1 cellular context compared by ENCODE assay signal in the genomic region with DNA sequence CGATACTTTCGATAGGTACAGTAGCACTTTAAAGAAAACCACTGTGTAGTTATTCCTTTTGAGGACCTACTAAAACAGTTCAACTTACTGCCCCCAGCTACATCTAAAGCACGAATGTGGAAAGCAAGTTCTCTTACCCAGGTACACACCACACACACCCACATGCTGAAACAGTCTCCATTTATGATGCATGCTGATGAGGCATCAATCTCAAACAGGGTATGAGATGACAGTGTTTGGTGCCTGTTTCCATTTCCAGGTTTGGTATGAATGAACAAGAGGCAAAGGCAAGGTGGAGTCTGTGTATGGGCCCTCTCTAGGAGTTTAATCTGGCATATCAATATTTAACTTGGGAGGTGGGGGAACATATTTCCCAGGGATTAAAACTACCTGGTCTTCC.
TF ChIP-seq lines count a peak whose summit lies in the region.

No MANE protein-coding gene starts in this region.

TF ChIP-seq in A549, 52 proteins besides CTCF, POLR2A, EP300 and RAD21:
- TF ChIP-seq POLR2AphosphoS2 (conservative IDR thresholded peaks at IDR 0.05; ENCODE audit: low read length): no peak
- TF ChIP-seq, protein P1, sequence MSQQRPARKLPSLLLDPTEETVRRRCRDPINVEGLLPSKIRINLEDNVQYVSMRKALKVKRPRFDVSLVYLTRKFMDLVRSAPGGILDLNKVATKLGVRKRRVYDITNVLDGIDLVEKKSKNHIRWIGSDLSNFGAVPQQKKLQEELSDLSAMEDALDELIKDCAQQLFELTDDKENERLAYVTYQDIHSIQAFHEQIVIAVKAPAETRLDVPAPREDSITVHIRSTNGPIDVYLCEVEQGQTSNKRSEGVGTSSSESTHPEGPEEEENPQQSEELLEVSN (IDR thresholded peaks at IDR 0.05; ENCODE audit: borderline replicate concordance, low read depth): no peak
- no peak for TF ChIP-seq CBX2 (IDR thresholded peaks at IDR 0.05; ENCODE audit: borderline replicate concordance, low read depth)
- no peak for TF ChIP-seq BHLHE40 (IDR thresholded peaks at IDR 0.05; ENCODE audit: low read depth, low read length)
- TF ChIP-seq EHF (CRISPR knock-in tag; IDR thresholded peaks at IDR 0.05): no peak
- no peak for TF ChIP-seq ZC3H11A (IDR thresholded peaks at IDR 0.05)
- TF ChIP-seq, protein P2, sequence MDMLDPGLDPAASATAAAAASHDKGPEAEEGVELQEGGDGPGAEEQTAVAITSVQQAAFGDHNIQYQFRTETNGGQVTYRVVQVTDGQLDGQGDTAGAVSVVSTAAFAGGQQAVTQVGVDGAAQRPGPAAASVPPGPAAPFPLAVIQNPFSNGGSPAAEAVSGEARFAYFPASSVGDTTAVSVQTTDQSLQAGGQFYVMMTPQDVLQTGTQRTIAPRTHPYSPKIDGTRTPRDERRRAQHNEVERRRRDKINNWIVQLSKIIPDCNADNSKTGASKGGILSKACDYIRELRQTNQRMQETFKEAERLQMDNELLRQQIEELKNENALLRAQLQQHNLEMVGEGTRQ (IDR thresholded peaks at IDR 0.05): no peak
- no peak for TF ChIP-seq NFE2L2 (conservative IDR thresholded peaks at IDR 0.05; ENCODE audit: low read length)
- TF ChIP-seq CEBPB (IDR thresholded peaks at IDR 0.05): no peak
- no peak for TF ChIP-seq FOSL2 (IDR thresholded peaks at IDR 0.05)
- no peak for TF ChIP-seq FOSL2 (CRISPR knock-in tag; IDR thresholded peaks at IDR 0.05)
- TF ChIP-seq, protein P3, sequence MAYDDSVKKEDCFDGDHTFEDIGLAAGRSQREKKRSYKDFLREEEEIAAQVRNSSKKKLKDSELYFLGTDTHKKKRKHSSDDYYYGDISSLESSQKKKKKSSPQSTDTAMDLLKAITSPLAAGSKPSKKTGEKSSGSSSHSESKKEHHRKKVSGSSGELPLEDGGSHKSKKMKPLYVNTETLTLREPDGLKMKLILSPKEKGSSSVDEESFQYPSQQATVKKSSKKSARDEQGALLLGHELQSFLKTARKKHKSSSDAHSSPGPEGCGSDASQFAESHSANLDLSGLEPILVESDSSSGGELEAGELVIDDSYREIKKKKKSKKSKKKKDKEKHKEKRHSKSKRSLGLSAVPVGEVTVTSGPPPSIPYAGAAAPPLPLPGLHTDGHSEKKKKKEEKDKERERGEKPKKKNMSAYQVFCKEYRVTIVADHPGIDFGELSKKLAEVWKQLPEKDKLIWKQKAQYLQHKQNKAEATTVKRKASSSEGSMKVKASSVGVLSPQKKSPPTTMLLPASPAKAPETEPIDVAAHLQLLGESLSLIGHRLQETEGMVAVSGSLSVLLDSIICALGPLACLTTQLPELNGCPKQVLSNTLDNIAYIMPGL (CRISPR knock-in tag; IDR thresholded peaks at IDR 0.05; ENCODE audit: borderline replicate concordance): no peak
- TF ChIP-seq ESRRA (IDR thresholded peaks at IDR 0.05; ENCODE audit: borderline replicate concordance, low read length): no peak
